Comparison of ENCODE assay signal across 1 cellular context in the genomic region with DNA sequence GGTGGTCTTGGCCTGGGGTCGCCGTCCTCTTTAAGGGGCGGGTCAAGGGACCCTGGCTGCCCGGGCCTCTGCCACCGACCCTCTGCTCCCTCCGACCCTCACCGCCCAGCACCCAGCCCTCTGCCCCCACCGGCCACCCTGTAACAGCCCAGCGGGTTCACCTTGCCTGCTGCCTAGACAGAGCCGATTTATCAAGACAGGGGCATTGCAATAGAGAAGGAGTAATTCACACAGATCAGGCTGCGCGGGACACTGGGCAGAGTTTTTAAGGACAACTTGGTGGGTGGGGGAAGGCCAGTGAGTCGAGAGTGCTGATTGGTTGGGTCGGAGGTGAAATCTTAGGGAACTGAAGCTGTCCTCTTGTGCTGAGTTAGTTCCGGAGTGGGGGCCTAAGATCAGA.
TF ChIP-seq lines count a peak whose summit lies in the region.

No MANE protein-coding gene starts in this region.

TF ChIP-seq in K562, 482 proteins besides CTCF, POLR2A, EP300 and RAD21:
- TF ChIP-seq FOXK1 (CRISPR knock-in tag; IDR thresholded peaks at IDR 0.05; ENCODE audit: borderline replicate concordance) (0 out of 2 replicates have a peak, but pooled peaks have one; percentile 49), NRF1 (conservative IDR thresholded peaks at IDR 0.05 in 1 of 2, IDR thresholded peaks at IDR 0.05 in 1 of 2) (peak in 1 of 2 experiments; percentile 26; a peak in 1 of 4 replicates), CBX2 (IDR thresholded peaks at IDR 0.05; ENCODE audit: insufficient read depth, low read length, poor library complexity, severe bottlenecking) (no peak), SP1 (CRISPR knock-in tag; IDR thresholded peaks at IDR 0.05) (0 out of 2 replicates have a peak, but pooled peaks have one; percentile 13)
TF ChIP-seq in K562: peak in this region for 3.
